ENCODE assay signal across 17 cellular contexts in genomic region chr5:16808936-16809815, GRCh38.
DNase-seq lines count a peak whose midpoint lies in the region; ATAC-seq and TF ChIP-seq lines count a peak whose summit lies in the region.
"Had no signal": no experiment of that assay in that cellular context is flagged by ENCODE, and none has a peak within 500 bp of the region (broad histone marks: within the 10 kb centered on the region; RNA-seq: fewer than 3 reads in every experiment).

No MANE protein-coding gene starts in this region.

- peaks cover 10% of the 10 kb centered on the region for H3K36me3 Mint-ChIP-seq in nephron (ENCODE audit: low read depth)
- H3K36me3 Mint-ChIP-seq: stimulated activated effector memory CD8-positive, alpha-beta T cell treated with anti-CD3 and anti-CD28 coated beads, Interleukin-12 subunit alpha, Interleukin-12 subunit beta, amount 100 ng/mL, for 72 hours had no signal

- H3K9me3 ChIP-seq in cardiac muscle cell (ENCODE audit: low read depth) (no peaks in the 10 kb centered on the region), heart right ventricle (no peaks in the 10 kb centered on the region), uterus (no peaks in the 10 kb centered on the region)
- H3K9me3 ChIP-seq: Caco-2, gastrocnemius medialis had no signal

- no peaks in the 10 kb centered on the region for H3K9me3 Mint-ChIP-seq in nephron
- H3K9me3 Mint-ChIP-seq: activated CD4-positive, alpha-beta T cell treated with anti-CD3 and anti-CD28 coated beads, Interleukin-2, amount 10 ng/mL, durations not matched to agents 24 days and 14 days; activated T-cell treated with anti-CD3 and anti-CD28 coated beads, Interleukin-2, amount 50 U/mL, for 4 hours; T-helper 2 cell treated with Interferon-gamma antibody and Interleukin-4, amounts not matched to agents 5 μg/mL and 100 μg/mL, for 36 hours had no signal

- 82 to 86% methylated on average over 17 of the region's 17 CpGs for WGBS in heart right ventricle, 2 donors

- H3K36me3 ChIP-seq in cardiac muscle cell (no peaks in the 10 kb centered on the region), heart right ventricle (no peaks in the 10 kb centered on the region), uterus (no peaks in the 10 kb centered on the region)
- H3K36me3 ChIP-seq: gastrocnemius medialis had no signal

- H3K4me3 ChIP-seq in cardiac muscle cell (no peak overlapping the region), heart right ventricle (no peak overlapping the region), uterus (no peak overlapping the region)
- H3K4me3 ChIP-seq: gastrocnemius medialis had no signal

- DNase-seq in cardiac muscle cell (ENCODE audit: low read depth in 1 of 2, low spot score in 1 of 2) = no peak
- no peak for DNase-seq in heart right ventricle
- no peak for DNase-seq in uterus
- DNase-seq in activated naive CD4-positive, alpha-beta T cell (lab: John Stamatoyannopoulos, UW) = no peak
- no peak for DNase-seq in NOMO-1 treated with dmso at 0.1 percent for 144 hours (lab: John Stamatoyannopoulos, UW; ENCODE audit: unreplicated experiment)
- DNase-seq: activated CD4-positive, alpha-beta T cell treated with anti-CD3 and anti-CD28 coated beads, Interleukin-2, amount 10 ng/mL, durations not matched to agents 24 days and 14 days; activated T-cell treated with anti-CD3 and anti-CD28 coated beads, Interleukin-2, amount 50 U/mL, for 4 hours; Caco-2; GDM1; NCI-H187; stimulated activated CD4-positive, alpha-beta T cell treated with anti-CD3 and anti-CD28 coated beads, Interleukin-4, amount 100 ng/mL, for 24 hours had no signal

- no peak for TF ChIP-seq POLR2A in uterus (IDR thresholded peaks at IDR 0.05)

- H3K4me1 ChIP-seq in cardiac muscle cell (ENCODE audit: low read depth) (peaks cover 15% of the 10 kb centered on the region), heart right ventricle (peaks cover 3 to 27% (median 9%) of the 10 kb centered on the region in 9 donors), uterus (no peaks in the 10 kb centered on the region)

- no peaks in the 10 kb centered on the region for H3K27me3 ChIP-seq in cardiac muscle cell
- H3K27me3 ChIP-seq in heart right ventricle = no peaks in the 10 kb centered on the region
- H3K27me3 ChIP-seq in uterus = no peaks in the 10 kb centered on the region
- H3K27me3 ChIP-seq: gastrocnemius medialis had no signal

- peaks cover 68% of the 10 kb centered on the region for H3K4me1 Mint-ChIP-seq in nephron
- H3K4me1 Mint-ChIP-seq: activated CD4-positive, alpha-beta T cell treated with anti-CD3 and anti-CD28 coated beads, Interleukin-2, amount 10 ng/mL, durations not matched to agents 24 days and 14 days; stimulated activated effector memory CD8-positive, alpha-beta T cell treated with anti-CD3 and anti-CD28 coated beads, Interleukin-12 subunit alpha, Interleukin-12 subunit beta, amount 100 ng/mL, for 72 hours had no signal

- H3K27ac Mint-ChIP-seq in nephron = peak overlapping the region; percentile 50 to 83 (median 78)
- H3K27ac Mint-ChIP-seq: activated CD4-positive, alpha-beta T cell treated with anti-CD3 and anti-CD28 coated beads, Interleukin-2, amount 10 ng/mL, durations not matched to agents 24 days and 14 days; stimulated activated effector memory CD8-positive, alpha-beta T cell treated with anti-CD3 and anti-CD28 coated beads, Interleukin-12 subunit alpha, Interleukin-12 subunit beta, amount 100 ng/mL, for 72 hours; T-helper 2 cell treated with Interferon-gamma antibody and Interleukin-4, amounts not matched to agents 5 μg/mL and 100 μg/mL, for 36 hours had no signal

- intact Hi-C loops in heart right ventricle (cut with DNase I) (no loop called here), uterus (cut with DNase I; ENCODE audit: low total_unique reads) (no loop called here)

- ATAC-seq in heart right ventricle (no peak), esophagus mucosa (peak; percentile 30), HG03460 (IDR thresholded peaks at IDR 0.05; ENCODE audit: unreplicated experiment) (no peak)
- ATAC-seq: activated T-cell treated with anti-CD3 and anti-CD28 coated beads, Interleukin-2, amount 50 U/mL, for 4 hours; stimulated activated effector memory CD8-positive, alpha-beta T cell treated with anti-CD3 and anti-CD28 coated beads, Interleukin-12 subunit alpha, Interleukin-12 subunit beta, amount 100 ng/mL, for 72 hours had no signal

- H3K27ac ChIP-seq in cardiac muscle cell = peak overlapping the region; percentile 57
- H3K27ac ChIP-seq in heart right ventricle = no peak overlapping the region
- H3K27ac ChIP-seq in uterus = peak overlapping the region; percentile 11 to 52

- H3K4me3 Mint-ChIP-seq in nephron = peak overlapping the region in 1 of 3 experiments; percentile 46
- H3K4me3 Mint-ChIP-seq: activated CD4-positive, alpha-beta T cell treated with anti-CD3 and anti-CD28 coated beads, Interleukin-2, amount 10 ng/mL, durations not matched to agents 24 days and 14 days; activated T-cell treated with anti-CD3 and anti-CD28 coated beads, Interleukin-2, amount 50 U/mL, for 4 hours; stimulated activated effector memory CD8-positive, alpha-beta T cell treated with anti-CD3 and anti-CD28 coated beads, Interleukin-12 subunit alpha, Interleukin-12 subunit beta, amount 100 ng/mL, for 72 hours; T-helper 2 cell treated with Interferon-gamma antibody and Interleukin-4, amounts not matched to agents 5 μg/mL and 100 μg/mL, for 36 hours had no signal

- H3K27me3 Mint-ChIP-seq in nephron (ENCODE audit: low read depth) = peaks cover under 1% of the 10 kb centered on the region
- H3K27me3 Mint-ChIP-seq: activated CD4-positive, alpha-beta T cell treated with anti-CD3 and anti-CD28 coated beads, Interleukin-2, amount 10 ng/mL, durations not matched to agents 24 days and 14 days had no signal

- TF ChIP-seq CTCF in cardiac muscle cell (IDR thresholded peaks at IDR 0.05; ENCODE audit: low read depth, low read length) (no peak), heart right ventricle (IDR thresholded peaks at IDR 0.05) (no peak), nephron (IDR thresholded peaks at IDR 0.05; ENCODE audit: unreplicated experiment in 3 of 3) (no peak), uterus (IDR thresholded peaks at IDR 0.05) (no peak)

Comparison
In these comparisons a context has a peak if more than half of its experiments do, and no peak if none do; other contexts are left out.
1. H3K27ac ChIP-seq: peak in cardiac muscle cell (single experiment) and uterus (2 of 2); none in heart right ventricle (0 of 10).